ENCODE assay signal across 25 cellular contexts in the genomic region with DNA sequence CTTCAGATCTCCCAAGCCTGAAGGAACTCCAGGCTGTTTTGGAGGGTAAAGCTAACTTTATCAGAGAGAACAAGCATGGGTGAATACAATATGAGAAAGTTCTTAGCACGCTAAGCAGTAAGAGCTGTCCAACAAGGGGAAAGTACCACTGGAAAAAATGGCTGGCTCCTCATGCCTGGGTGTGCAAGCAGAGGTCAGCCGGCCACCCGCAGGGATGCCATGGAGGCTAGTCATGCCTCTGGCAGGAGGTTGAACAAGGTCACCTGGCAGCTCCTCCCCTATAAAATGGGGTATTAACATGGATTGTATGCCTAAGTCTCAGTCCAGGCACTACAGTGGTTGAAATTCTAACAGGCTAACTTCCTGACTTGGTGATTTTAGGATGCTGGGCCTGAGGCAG.
A peak's percentile ranks its signal among the peaks of the same experiment; 100 is the strongest.
DNase-seq lines count a peak whose midpoint lies in the region; ATAC-seq, FAIRE-seq and TF ChIP-seq lines count a peak whose summit lies in the region.
"Had no signal": no experiment of that assay in that cellular context is flagged by ENCODE, and none has a peak within 500 bp of the region (broad histone marks: within the 10 kb centered on the region; RNA-seq: fewer than 3 reads in every experiment).

No MANE protein-coding gene starts in this region.

- DNase-seq in EL (peak; percentile 9), MG63 (peak; percentile 71), bronchial epithelial cell (ENCODE audit: low read depth) (peak; percentile 7), renal cortical epithelial cell (ENCODE audit: low read depth) (peak; percentile 46), upper lobe of right lung (no peak), SIG-M5 treated with dmso at 0.1 percent for 504 hours (lab: John Stamatoyannopoulos, UW; ENCODE audit: unreplicated experiment) (no peak), cerebellar nuclear complex (lab: John Stamatoyannopoulos, UW) (no peak)
- DNase-seq: activated CD4-positive, alpha-beta T cell treated with anti-CD3 and anti-CD28 coated beads, Interleukin-2, amount 50 U/mL, for 48 hours; activated CD4-positive, CD25-positive, alpha-beta regulatory T cell; activated effector memory CD4-positive, alpha-beta T cell treated with anti-CD3 and anti-CD28 coated beads, Interleukin-2, amount 50 U/mL, for 16 hours; activated naive CD8-positive, alpha-beta T cell treated with anti-CD3 and anti-CD28 coated beads, Interleukin-2, amount 50 U/mL, for 24 hours; brain microvascular endothelial cell; cortex of kidney; endodermal cell; esophagus squamous epithelium; kidney glomerular epithelial cell; NCI-H1105; NCI-H1930; NCI-H526 treated with DMSO at 0.1 percent for 48 hours; RPMI8226; T1000; upper lobe of left lung had no signal

- H3K27me3 ChIP-seq in MG63 (no peaks in the 10 kb centered on the region), bronchial epithelial cell (ENCODE audit: control insufficient read depth, insufficient read depth, low read length) (no peaks in the 10 kb centered on the region), upper lobe of right lung (peaks cover 6% of the 10 kb centered on the region)
- H3K27me3 ChIP-seq: brain microvascular endothelial cell, upper lobe of left lung had no signal

- no peak for FAIRE-seq in bronchial epithelial cell (lab: Jason Lieb, UNC)
- FAIRE-seq: D721Med had no signal

- H3K9me3 ChIP-seq in MG63 (no peaks in the 10 kb centered on the region), upper lobe of right lung (no peaks in the 10 kb centered on the region)
- H3K9me3 ChIP-seq: upper lobe of left lung had no signal

- intact Hi-C loops in upper lobe of right lung (cut with DNase I) = no loop called here

- no peak for ATAC-seq in upper lobe of right lung
- ATAC-seq: activated naive CD8-positive, alpha-beta T cell treated with anti-CD3 and anti-CD28 coated beads, Interleukin-2, amount 50 U/mL, for 24 hours; gastroesophageal sphincter had no signal

- no peak for TF ChIP-seq CTCF in bronchial epithelial cell (IDR thresholded peaks at IDR 0.05; ENCODE audit: insufficient read depth, low read length, severe bottlenecking)
- TF ChIP-seq CTCF in upper lobe of right lung (IDR thresholded peaks at IDR 0.05) = no peak

- no peaks in the 10 kb centered on the region for H3K4me1 ChIP-seq in upper lobe of right lung
- H3K4me1 ChIP-seq: esophagus squamous epithelium, gastroesophageal sphincter, upper lobe of left lung had no signal

- H3K36me3 ChIP-seq in MG63 = no peaks in the 10 kb centered on the region
- peaks cover 2% of the 10 kb centered on the region for H3K36me3 ChIP-seq in bronchial epithelial cell (ENCODE audit: control insufficient read depth, insufficient read depth, low read length)
- no peaks in the 10 kb centered on the region for H3K36me3 ChIP-seq in upper lobe of right lung
- H3K36me3 ChIP-seq: brain microvascular endothelial cell, gastroesophageal sphincter, upper lobe of left lung had no signal

- no peak overlapping the region for H3K27ac ChIP-seq in upper lobe of right lung
- H3K27ac ChIP-seq: brain microvascular endothelial cell, esophagus squamous epithelium, gastroesophageal sphincter, HL-60, upper lobe of left lung had no signal

- H3K4me3 ChIP-seq in MG63 = no peak overlapping the region
- no peak overlapping the region for H3K4me3 ChIP-seq in bronchial epithelial cell (ENCODE audit: low read depth, low read length)
- H3K4me3 ChIP-seq in upper lobe of right lung = no peak overlapping the region
- H3K4me3 ChIP-seq: esophagus squamous epithelium, gastroesophageal sphincter, upper lobe of left lung had no signal

Comparison
In these comparisons a context has a peak if more than half of its experiments do, and no peak if none do; other contexts are left out.
1. DNase-seq: peak in EL (single experiment), MG63 (single experiment), bronchial epithelial cell (single experiment) and renal cortical epithelial cell (single experiment); none in upper lobe of right lung (single experiment), SIG-M5 treated with dmso at 0.1 percent for 504 hours (single experiment) and cerebellar nuclear complex (0 of 2).